1 cellular context compared by ENCODE assay signal in genomic region chr11:119103793-119104192, GRCh38.
TF ChIP-seq lines count a peak whose summit lies in the region.

No MANE protein-coding gene starts in this region.

TF ChIP-seq in HepG2, 621 proteins besides CTCF, POLR2A, EP300 and RAD21:
- no peak for TF ChIP-seq XRCC5 (optimal IDR thresholded peaks at IDR 0.05; ENCODE audit: low read length)
- no peak for TF ChIP-seq HMGXB4 (CRISPR knock-in tag; IDR thresholded peaks at IDR 0.05; ENCODE audit: borderline replicate concordance in 1 of 2, low read depth in 1 of 2)
- no peak for TF ChIP-seq FOSL1 (CRISPR knock-in tag; IDR thresholded peaks at IDR 0.05; ENCODE audit: borderline replicate concordance)
- no peak for TF ChIP-seq ARID2 (CRISPR knock-in tag; IDR thresholded peaks at IDR 0.05; ENCODE audit: borderline replicate concordance)
- peak; percentile 48 for TF ChIP-seq STAG1 (CRISPR knock-in tag; IDR thresholded peaks at IDR 0.05)
- no peak for TF ChIP-seq RFX1 (IDR thresholded peaks at IDR 0.05)
- no peak for TF ChIP-seq ATRX (CRISPR knock-in tag; IDR thresholded peaks at IDR 0.05; ENCODE audit: borderline replicate concordance)
- TF ChIP-seq, protein P1, sequence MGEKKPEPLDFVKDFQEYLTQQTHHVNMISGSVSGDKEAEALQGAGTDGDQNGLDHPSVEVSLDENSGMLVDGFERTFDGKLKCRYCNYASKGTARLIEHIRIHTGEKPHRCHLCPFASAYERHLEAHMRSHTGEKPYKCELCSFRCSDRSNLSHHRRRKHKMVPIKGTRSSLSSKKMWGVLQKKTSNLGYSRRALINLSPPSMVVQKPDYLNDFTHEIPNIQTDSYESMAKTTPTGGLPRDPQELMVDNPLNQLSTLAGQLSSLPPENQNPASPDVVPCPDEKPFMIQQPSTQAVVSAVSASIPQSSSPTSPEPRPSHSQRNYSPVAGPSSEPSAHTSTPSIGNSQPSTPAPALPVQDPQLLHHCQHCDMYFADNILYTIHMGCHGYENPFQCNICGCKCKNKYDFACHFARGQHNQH (CRISPR knock-in tag; IDR thresholded peaks at IDR 0.05): no peak
- TF ChIP-seq ZNF10 (CRISPR knock-in tag; IDR thresholded peaks at IDR 0.05; ENCODE audit: borderline replicate concordance, low read depth): no peak
- no peak for TF ChIP-seq FOXA1 (IDR thresholded peaks at IDR 0.05)
- no peak for TF ChIP-seq FOXA1 (CRISPR knock-in tag; IDR thresholded peaks at IDR 0.05)
- no peak for TF ChIP-seq IKZF4 (CRISPR knock-in tag; IDR thresholded peaks at IDR 0.05; ENCODE audit: borderline replicate concordance, low read depth, not compliant biosample characterization)
- peak; percentile 30; the same call in 1 of the 2 replicates for TF ChIP-seq SMC3 (IDR thresholded peaks at IDR 0.05; ENCODE audit: low read length)
- TF ChIP-seq ADNP (CRISPR knock-in tag; IDR thresholded peaks at IDR 0.05): no peak
- no peak for TF ChIP-seq PRMT3 (CRISPR knock-in tag; IDR thresholded peaks at IDR 0.05; ENCODE audit: borderline replicate concordance, low read depth)
- no peak for TF ChIP-seq ZBTB20 (CRISPR knock-in tag; IDR thresholded peaks at IDR 0.05; ENCODE audit: borderline replicate concordance, low read depth)
